In the genomic region with DNA sequence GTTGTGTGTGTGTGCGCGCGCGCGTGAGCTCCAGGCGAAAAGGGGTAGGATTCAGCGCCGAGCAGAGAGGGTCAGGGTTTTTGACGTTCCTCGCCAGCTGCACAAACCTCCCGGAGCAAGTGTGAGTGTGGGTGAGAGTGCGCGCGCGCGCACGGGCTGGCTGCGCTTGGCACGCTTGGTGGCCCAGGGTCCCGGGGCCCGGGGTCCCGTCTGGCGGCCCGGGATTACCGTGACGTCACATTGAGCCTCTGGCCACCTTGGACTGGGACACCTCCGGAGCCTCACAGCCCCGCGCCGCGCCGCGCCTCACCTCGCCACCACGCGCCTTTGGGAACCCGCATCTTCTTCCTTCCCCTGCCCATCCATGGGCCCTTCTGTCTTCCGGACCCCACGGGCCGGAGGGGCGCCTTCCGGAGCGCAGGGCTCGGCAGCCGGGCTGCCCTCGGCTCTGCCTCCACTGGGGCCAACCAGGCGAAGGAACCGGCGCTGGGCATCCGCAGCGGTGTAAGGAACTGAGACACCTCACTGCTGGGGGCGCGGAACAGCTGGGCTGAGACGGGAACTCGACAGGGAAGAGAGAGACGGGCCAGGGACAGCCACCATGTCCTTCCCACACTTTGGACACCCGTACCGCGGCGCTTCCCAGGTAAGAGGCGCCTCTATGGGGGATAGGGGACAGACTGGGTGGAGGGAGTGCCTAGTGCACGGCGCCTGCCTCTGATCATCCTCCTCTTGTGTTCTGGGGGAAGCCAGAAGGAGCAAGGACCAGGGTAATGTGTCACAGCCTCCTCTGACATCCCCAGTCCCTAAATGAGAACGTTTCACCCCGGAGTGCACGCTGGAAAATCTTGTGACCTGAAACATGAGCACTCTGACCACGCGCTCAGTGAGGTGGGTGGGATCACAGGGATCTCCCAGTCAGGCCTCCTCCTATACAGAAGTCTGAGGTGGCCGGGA, we compare ENCODE assay signal across 14 cellular contexts. TPM values are rescaled to one million over a fixed set of nuclear protein-coding genes. Genes with fewer than 3 reads are reported as not detected.
DNase-seq lines count a peak whose midpoint lies in the region; ATAC-seq and TF ChIP-seq lines count a peak whose summit lies in the region.
"Had no signal": no experiment of that assay in that cellular context is flagged by ENCODE, and none has a peak within 500 bp of the region (broad histone marks: within the 10 kb centered on the region; RNA-seq: fewer than 3 reads in every experiment).

No MANE protein-coding gene starts in this region.

- peaks cover 92% of the 10 kb centered on the region for H3K27me3 ChIP-seq in left ventricle myocardium inferior (ENCODE audit: low read depth)
- peaks cover 13% of the 10 kb centered on the region for H3K27me3 ChIP-seq in neuron (ENCODE audit: insufficient read depth, low read length)
- H3K27me3 ChIP-seq: BLaER1 had no signal

- intact Hi-C loops in left ventricle myocardium inferior (cut with micrococcal nuclease), result no loop called here

- TF ChIP-seq CTCF in left ventricle myocardium inferior (IDR thresholded peaks at IDR 0.05; ENCODE audit: borderline replicate concordance), result no peak

- ATAC-seq in HG03095 (IDR thresholded peaks at IDR 0.05; ENCODE audit: unreplicated experiment) (no peak), GM18909 (IDR thresholded peaks at IDR 0.05; ENCODE audit: poor library complexity, unreplicated experiment) (no peak)
- ATAC-seq: left lobe of liver had no signal

- DNase-seq in AG20443 (ENCODE audit: low spot score) (peak; percentile 15), NCI-H2227 (lab: John Stamatoyannopoulos, UW; ENCODE audit: unreplicated experiment) (peak; percentile 22), left ventricle myocardium inferior (no peak), HCEC 1CT (no peak)
- no peak for DNase-seq in activated effector memory CD4-positive, alpha-beta T cell treated with Interleukin-2 at 50 U/mL for 16 hours
- DNase-seq: activated CD4-positive, alpha-beta T cell treated with anti-CD3 and anti-CD28 coated beads, Interleukin-2, amount 50 U/mL, for 1 hour; NCI-H345; SHP77 had no signal

- H3K9me3 ChIP-seq in left ventricle myocardium inferior (replicated peaks) (no peaks in the 10 kb centered on the region), neuron (ENCODE audit: low read length) (peaks cover 3% of the 10 kb centered on the region)

- H3K27ac ChIP-seq in left ventricle myocardium inferior (replicated peaks), result peak overlapping the region; percentile 68
- H3K27ac ChIP-seq: BLaER1 had no signal

- no peaks in the 10 kb centered on the region for H3K36me3 ChIP-seq in left ventricle myocardium inferior
- H3K36me3 ChIP-seq in neuron (ENCODE audit: insufficient read depth, low read length), result peaks cover 16% of the 10 kb centered on the region
- H3K36me3 ChIP-seq: BLaER1 had no signal

- H3K4me1 ChIP-seq in left ventricle myocardium inferior (peaks cover 28% of the 10 kb centered on the region), neuron (ENCODE audit: insufficient read depth, low read length) (peaks cover 17% of the 10 kb centered on the region)

- H2AFZ ChIP-seq in neuron (ENCODE audit: low read depth, low read length), result peak overlapping the region; percentile 97

- H3K4me3 ChIP-seq in left ventricle myocardium inferior, result peak overlapping the region; percentile 60
- H3K4me3 ChIP-seq in neuron (ENCODE audit: low read length), result peak overlapping the region; percentile 62
- H3K4me3 ChIP-seq: BLaER1, K562 had no signal

RNA-seq across cellular contexts. Expression of a gene that starts 0.8 kb away (rescaled TPM):
- 13.0 TPM for total RNA-seq in left ventricle myocardium inferior
- total RNA-seq: left lobe of liver had no signal

Comparison
In these comparisons a context has a peak if more than half of its experiments do, and no peak if none do; other contexts are left out.
1. DNase-seq: peak in AG20443 (single experiment) and NCI-H2227 (single experiment); none in left ventricle myocardium inferior (single experiment), activated effector memory CD4-positive, alpha-beta T cell treated with Interleukin-2 at 50 U/mL for 16 hours (single experiment) and HCEC 1CT (single experiment).